In the genomic region with DNA sequence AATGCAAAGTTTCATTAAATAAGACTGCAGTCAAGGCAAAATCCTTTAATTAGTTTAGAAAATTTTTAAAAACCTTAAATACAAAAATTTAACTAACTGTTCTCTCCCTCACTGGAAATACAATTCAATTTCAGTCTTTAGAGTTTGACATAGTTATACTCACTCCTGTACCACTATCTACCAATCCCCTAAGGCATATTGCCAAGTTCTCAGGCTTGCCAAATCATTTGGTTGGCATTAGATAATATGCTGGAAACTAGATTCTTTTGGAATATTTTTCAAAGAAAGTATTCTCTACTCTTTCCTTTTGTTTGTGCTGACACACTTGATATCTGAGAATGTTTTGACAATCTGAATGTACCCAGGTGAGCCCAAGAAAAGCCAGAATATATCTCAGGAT, we compare ENCODE assay signal across 29 cellular contexts.
DNase-seq lines count a peak whose midpoint lies in the region; TF ChIP-seq lines count a peak whose summit lies in the region.
"Had no signal": no experiment of that assay in that cellular context is flagged by ENCODE, and none has a peak within 500 bp of the region (broad histone marks: within the 10 kb centered on the region; RNA-seq: fewer than 3 reads in every experiment).

No MANE protein-coding gene starts in this region.

- H3K9me3 ChIP-seq in SK-N-SH (no peaks in the 10 kb centered on the region), parathyroid adenoma (ENCODE audit: control insufficient read depth, low read length) (no peaks in the 10 kb centered on the region)
- H3K9me3 ChIP-seq: breast epithelium, colonic mucosa, HAP-1, lower lobe of right lung, right atrium auricular region, thoracic aorta had no signal

- H3K9ac ChIP-seq in SK-N-SH (no peak overlapping the region), parathyroid adenoma (no peak overlapping the region)

- CTCF ChIA-PET in SK-N-SH (lab: Yijun Ruan, JAX): no interaction called here
- CTCF ChIA-PET in activated naive CD4-positive, alpha-beta T cell treated with anti-CD3 and anti-CD28 coated beads, Interleukin-2, amount 10 ng/mL, durations not matched to agents 7 days and 5 days (lab: Charles Lee): no interaction called here

- H3K27me3 ChIP-seq in SK-N-SH (ENCODE audit: insufficient read depth): no peaks in the 10 kb centered on the region
- H3K27me3 ChIP-seq in parathyroid adenoma (ENCODE audit: control insufficient read depth, insufficient read depth, low read length): no peaks in the 10 kb centered on the region
- H3K27me3 ChIP-seq: breast epithelium, colonic mucosa, foreskin keratinocyte, right atrium auricular region had no signal

- no peak overlapping the region for H3K27ac ChIP-seq in SK-N-SH (ENCODE audit: low read depth in 2 of 2, low read length in 1 of 2)
- peak overlapping the region; percentile 47 for H3K27ac ChIP-seq in parathyroid adenoma
- H3K27ac ChIP-seq: breast epithelium, colonic mucosa, foreskin keratinocyte, HL-60, lower lobe of right lung, PC-9, right atrium auricular region, thoracic aorta had no signal

- H3K4me1 ChIP-seq in SK-N-SH (ENCODE audit: control insufficient read depth in 1 of 2, insufficient read depth in 2 of 2, low read depth in 1 of 2, low read length in 1 of 2): 0 out of 4 replicates have a peak, but pooled peaks cover 0 to 5% of the 10 kb centered on the region in 2 experiments
- H3K4me1 ChIP-seq in parathyroid adenoma: no peaks in the 10 kb centered on the region
- H3K4me1 ChIP-seq: breast epithelium, colonic mucosa, foreskin keratinocyte, lower lobe of right lung had no signal

- peaks cover 5% of the 10 kb centered on the region for H3K9me3 Mint-ChIP-seq in activated naive CD4-positive, alpha-beta T cell treated with anti-CD3 and anti-CD28 coated beads, Interleukin-2, amount 10 ng/mL, durations not matched to agents 7 days and 5 days

- no peak overlapping the region for H3K4me3 Mint-ChIP-seq in activated naive CD4-positive, alpha-beta T cell treated with anti-CD3 and anti-CD28 coated beads, Interleukin-2, amount 10 ng/mL, durations not matched to agents 7 days and 5 days
- H3K4me3 Mint-ChIP-seq: activated CD8-positive, alpha-beta memory T cell treated with anti-CD3 and anti-CD28 coated beads, Interleukin-2, amount 10 ng/mL, durations not matched to agents 7 days and 5 days; natural killer cell; T-helper 17 cell had no signal

- H4K20me1 ChIP-seq in SK-N-SH (ENCODE audit: insufficient read depth): no peaks in the 10 kb centered on the region; the same call in 1 of the 2 replicates

- peak; percentile 4 for DNase-seq in EL
- DNase-seq in SK-N-SH: no peak
- DNase-seq in dedifferentiated amniotic fluid mesenchymal stem cell (ENCODE audit: extremely low spot score): peak; percentile 41
- DNase-seq in NCI-H524 treated with DMSO at 0.1 percent for 48 hours (lab: John Stamatoyannopoulos, UW): no peak
- no peak for DNase-seq in activated naive CD4-positive, alpha-beta T cell treated with anti-CD3 and anti-CD28 coated beads, Interleukin-2, amount 10 ng/mL, durations not matched to agents 7 days and 5 days
- DNase-seq in C1 segment of cervical spinal cord (lab: John Stamatoyannopoulos, UW): no peak
- DNase-seq: activated CD8-positive, alpha-beta memory T cell treated with anti-CD3 and anti-CD28 coated beads, Interleukin-2, amount 10 ng/mL, durations not matched to agents 7 days and 5 days; activated naive CD4-positive, alpha-beta T cell; amygdala; colonic mucosa; DMS153; effector memory CD4-positive, alpha-beta T cell; foreskin keratinocyte; KBM-7; lower lobe of right lung; natural killer cell; NCI-H1930; NCI-H2171 treated with DMSO at 0.1 percent for 48 hours; NCI-H524; PC-9; stimulated activated naive CD8-positive, alpha-beta T cell treated with anti-CD3 and anti-CD28 coated beads, Interleukin-15, Interleukin-2, amounts not matched to agents 100 U/mL and 50 U/mL, for 24 hours; T-helper 17 cell had no signal

- H3K4me2 ChIP-seq in SK-N-SH (no peak overlapping the region), parathyroid adenoma (ENCODE audit: low read length) (no peak overlapping the region)
- H3K4me2 ChIP-seq: PC-9, smooth muscle cell had no signal

- H3K36me3 ChIP-seq in SK-N-SH (replicated peaks in 1 of 2; ENCODE audit: control insufficient read depth in 1 of 2, insufficient read depth in 2 of 2, low read length in 1 of 2) (peaks cover 6 to 10% of the 10 kb centered on the region in 2 experiments), parathyroid adenoma (ENCODE audit: control insufficient read depth, insufficient read depth, low read length) (no peaks in the 10 kb centered on the region)
- H3K36me3 ChIP-seq: breast epithelium, colonic mucosa, HAP-1, lower lobe of right lung, right atrium auricular region, thoracic aorta had no signal

- POLR2A ChIA-PET in SK-N-SH (lab: Yijun Ruan, JAX): no interaction called here

- H3K79me2 ChIP-seq in SK-N-SH (ENCODE audit: insufficient read depth) (peaks cover 59% of the 10 kb centered on the region; the same call in 1 of the 2 replicates), parathyroid adenoma (no peaks in the 10 kb centered on the region)

- no peak overlapping the region for H2AFZ ChIP-seq in SK-N-SH (ENCODE audit: low read depth)
- H2AFZ ChIP-seq in parathyroid adenoma: no peak overlapping the region
- H2AFZ ChIP-seq: PC-9 had no signal

- no peaks in the 10 kb centered on the region for H3K27me3 Mint-ChIP-seq in activated naive CD4-positive, alpha-beta T cell treated with anti-CD3 and anti-CD28 coated beads, Interleukin-2, amount 10 ng/mL, durations not matched to agents 7 days and 5 days
- H3K27me3 Mint-ChIP-seq: activated CD8-positive, alpha-beta memory T cell treated with anti-CD3 and anti-CD28 coated beads, Interleukin-2, amount 10 ng/mL, durations not matched to agents 7 days and 5 days; T-helper 17 cell had no signal

- no peak overlapping the region for H3K27ac Mint-ChIP-seq in activated naive CD4-positive, alpha-beta T cell treated with anti-CD3 and anti-CD28 coated beads, Interleukin-2, amount 10 ng/mL, durations not matched to agents 7 days and 5 days
- H3K27ac Mint-ChIP-seq: activated CD8-positive, alpha-beta memory T cell treated with anti-CD3 and anti-CD28 coated beads, Interleukin-2, amount 10 ng/mL, durations not matched to agents 7 days and 5 days; natural killer cell had no signal

- H3K4me1 Mint-ChIP-seq in activated naive CD4-positive, alpha-beta T cell treated with anti-CD3 and anti-CD28 coated beads, Interleukin-2, amount 10 ng/mL, durations not matched to agents 7 days and 5 days: no peaks in the 10 kb centered on the region

- no peak for TF ChIP-seq EP300 in SK-N-SH (IDR thresholded peaks at IDR 0.05; ENCODE audit: borderline replicate concordance in 1 of 2, low read depth in 1 of 2, low read length in 1 of 2)

- TF ChIP-seq CTCF in SK-N-SH (IDR thresholded peaks at IDR 0.05): no peak
- no peak for TF ChIP-seq CTCF in parathyroid adenoma (IDR thresholded peaks at IDR 0.05)

- H3K9me2 ChIP-seq in SK-N-SH: no peaks in the 10 kb centered on the region

- no peaks in the 10 kb centered on the region for H3F3A ChIP-seq in SK-N-SH (replicated peaks; ENCODE audit: insufficient read depth)

- no peaks in the 10 kb centered on the region for H3K36me3 Mint-ChIP-seq in activated naive CD4-positive, alpha-beta T cell treated with anti-CD3 and anti-CD28 coated beads, Interleukin-2, amount 10 ng/mL, durations not matched to agents 7 days and 5 days

- H3K4me3 ChIP-seq in SK-N-SH (ENCODE audit: low read depth in 2 of 2, low read length in 1 of 2) (no peak overlapping the region), parathyroid adenoma (ENCODE audit: low read depth, low read length) (no peak overlapping the region)
- H3K4me3 ChIP-seq: breast epithelium, colonic mucosa, HAP-1, lower lobe of right lung, PC-9, right atrium auricular region, smooth muscle cell, thoracic aorta had no signal

- TF ChIP-seq RAD21 in SK-N-SH (IDR thresholded peaks at IDR 0.05; ENCODE audit: low read length): no peak

TF ChIP-seq in SK-N-SH, 30 proteins besides CTCF, POLR2A, EP300 and RAD21:
- peak; percentile 52; the same call in 1 of the 2 replicates for TF ChIP-seq NFIC (IDR thresholded peaks at IDR 0.05; ENCODE audit: borderline replicate concordance)
- TF ChIP-seq TEAD4 (IDR thresholded peaks at IDR 0.05; ENCODE audit: borderline replicate concordance, insufficient read depth): no peak
- no peak for TF ChIP-seq FOSL2 (IDR thresholded peaks at IDR 0.05; ENCODE audit: borderline replicate concordance, low read depth)

Comparison
In these comparisons a context has a peak if more than half of its experiments do, and no peak if none do; other contexts are left out.
1. DNase-seq: peak in EL (single experiment) and dedifferentiated amniotic fluid mesenchymal stem cell (single experiment); none in SK-N-SH (single experiment), NCI-H524 treated with DMSO at 0.1 percent for 48 hours (single experiment), activated naive CD4-positive, alpha-beta T cell treated with anti-CD3 and anti-CD28 coated beads, Interleukin-2, amount 10 ng/mL, durations not matched to agents 7 days and 5 days (single experiment) and C1 segment of cervical spinal cord (0 of 14).